8 cellular contexts compared by ENCODE assay signal in the genomic region with DNA sequence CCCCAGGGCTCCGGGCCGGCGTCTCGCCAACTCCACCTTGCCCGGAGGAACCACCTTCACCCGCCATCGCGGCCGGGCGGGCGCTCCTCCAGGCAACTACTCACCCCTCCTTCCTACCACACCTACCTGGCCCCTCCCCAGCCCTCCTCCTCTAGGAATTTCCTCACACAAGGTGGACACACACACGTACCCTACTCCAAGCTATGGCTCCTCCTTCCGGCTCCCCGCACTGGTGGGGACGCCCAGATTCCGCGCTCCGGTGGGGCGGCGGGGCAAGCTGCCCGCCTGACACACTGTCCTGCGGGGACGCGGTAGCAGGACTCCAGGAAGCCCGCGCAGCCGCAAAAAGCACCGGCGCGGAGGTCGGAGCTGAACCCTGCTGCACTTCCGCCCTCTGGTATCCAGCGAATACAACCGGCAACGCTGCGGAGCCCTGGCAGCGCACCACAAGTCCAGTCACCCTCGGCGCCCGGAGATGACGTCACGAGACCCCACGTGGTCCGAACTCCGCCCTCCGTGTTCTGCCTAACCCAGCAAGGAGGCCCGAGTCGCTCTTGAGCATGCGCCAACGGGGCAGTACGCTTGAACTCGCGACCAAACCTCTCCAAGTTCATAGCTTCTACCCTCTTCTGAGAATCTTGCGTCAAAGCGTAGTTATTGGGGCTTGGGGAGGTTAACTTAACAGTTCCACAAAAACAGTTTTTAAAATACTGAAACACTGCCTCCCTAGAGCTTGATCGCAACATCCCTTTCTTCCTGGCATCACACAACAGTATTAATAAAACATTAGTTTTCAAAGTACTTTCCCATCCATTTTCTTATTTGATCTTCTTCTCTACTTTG. TPM values are rescaled to one million over a fixed set of nuclear protein-coding genes. Genes with fewer than 3 reads are reported as not detected.
DNase-seq lines count a peak whose midpoint lies in the region; ATAC-seq and TF ChIP-seq lines count a peak whose summit lies in the region.

Gene ATG5, minus strand, starts transcription at position 425 of the 843 bp plus-strand sequence. CDS start 9,552 bp downstream, outside the sequence.

- POLR2A ChIA-PET in CD8-positive, alpha-beta memory T cell (lab: Charles Lee): interaction anchor here (0.6 to 1.0 kb wide), 9 partner anchors 10 to 788 kb away, joined by 3 to 6 read pairs (median 3); no protein-coding TSS in a partner anchor

- H3K27me3 Mint-ChIP-seq in CD8-positive, alpha-beta memory T cell: peaks cover 10 to 11% of the 10 kb centered on the region in 2 donors

- H3K9me3 ChIP-seq in CD8-positive, alpha-beta memory T cell (ENCODE audit: low read length): no peaks in the 10 kb centered on the region
- H3K9me3 ChIP-seq in lower lobe of right lung: no peaks in the 10 kb centered on the region

- peak within 1 kb of the TSS; percentile 97 for H3K4me3 ChIP-seq in CD8-positive, alpha-beta memory T cell (ENCODE audit: low read length)
- peak within 1 kb of the TSS; percentile 86 for H3K4me3 ChIP-seq in lower lobe of right lung

- H3K4me3 Mint-ChIP-seq in CD8-positive, alpha-beta memory T cell: peak within 1 kb of the TSS; percentile 97 to 100 (median 99)

- no peaks in the 10 kb centered on the region for H3K27me3 ChIP-seq in CD8-positive, alpha-beta memory T cell (ENCODE audit: insufficient read depth, low read length, poor library complexity, severe bottlenecking)
- H3K27me3 ChIP-seq in lower lobe of right lung (ENCODE audit: low read depth): no peaks in the 10 kb centered on the region

- ATAC-seq in GM19468 (IDR thresholded peaks at IDR 0.05; ENCODE audit: extremely low read depth, unreplicated experiment) (peak; percentile 84), lower lobe of right lung (peak; percentile 97 to 98)

- TF ChIP-seq CTCF in lower lobe of right lung (IDR thresholded peaks at IDR 0.05): no peak

- H3K36me3 Mint-ChIP-seq in CD8-positive, alpha-beta memory T cell: peaks cover 0 to 12% (median 2%) of the 10 kb centered on the region in 3 donors

- peaks cover 23% of the 10 kb centered on the region for H3K4me1 ChIP-seq in CD8-positive, alpha-beta memory T cell (ENCODE audit: insufficient read depth, low read length)
- peaks cover 23% of the 10 kb centered on the region for H3K4me1 ChIP-seq in lower lobe of right lung

- CTCF ChIA-PET in CD8-positive, alpha-beta memory T cell (lab: Charles Lee): interaction anchor here (0.9 to 3.9 kb wide), 4 partner anchors 9 to 789 kb away, joined by 3 to 19 read pairs (median 8); partner anchors contain the start of gene CRYBG1

- H3K4me1 Mint-ChIP-seq in CD8-positive, alpha-beta memory T cell: peaks cover 46 to 52% (median 48%) of the 10 kb centered on the region in 3 donors

- intact Hi-C loops in lower lobe of right lung (cut with DNase I): no loop called here

- peak within 1 kb of the TSS; percentile 95 to 99 (median 97) for H3K27ac Mint-ChIP-seq in CD8-positive, alpha-beta memory T cell

- H3K36me3 ChIP-seq in CD8-positive, alpha-beta memory T cell (ENCODE audit: insufficient read depth, low read length): no peaks in the 10 kb centered on the region
- no peaks in the 10 kb centered on the region for H3K36me3 ChIP-seq in lower lobe of right lung

- no peaks in the 10 kb centered on the region for H3K9me3 Mint-ChIP-seq in CD8-positive, alpha-beta memory T cell

- peak; percentile 98 to 100 (median 99) for DNase-seq in CD8-positive, alpha-beta memory T cell
- DNase-seq in HS-5 (ENCODE audit: low read depth): peak; percentile 92
- DNase-seq in NK-92 treated with Interleukin-12 subunit alpha and Interleukin-12 subunit beta, amount 100 ng/mL, for 24 hours (lab: John Stamatoyannopoulos, UW): peak; percentile 99
- peak; percentile 100 for DNase-seq in activated CD8-positive, alpha-beta memory T cell treated with anti-CD3 and anti-CD28 coated beads for 24 hours
- peak; percentile 100 for DNase-seq in effector CD4-positive, alpha-beta T cell
- peak; percentile 100 for DNase-seq in lower lobe of right lung
- DNase-seq in stimulated activated CD4-positive, alpha-beta T cell treated with anti-CD3 and anti-CD28 coated beads, TNF-alpha, amount 100 ng/mL, for 24 hours (ENCODE audit: low read depth in 3 of 3): peak; percentile 100

- H3K27ac ChIP-seq in CD8-positive, alpha-beta memory T cell (ENCODE audit: low read depth, low read length): peak within 1 kb of the TSS; percentile 94
- peak within 1 kb of the TSS; percentile 95 for H3K27ac ChIP-seq in lower lobe of right lung

RNA-seq across cellular contexts. Expression of gene ATG5, which starts in this region (rescaled TPM):
- 10 to 100 TPM; 44.5 to 45.0 TPM for total RNA-seq in CD8-positive, alpha-beta memory T cell
- polyA plus RNA-seq in CD8-positive, alpha-beta memory T cell: 39.0 TPM
- total RNA-seq in lower lobe of right lung: 33.6 TPM

Comparison
In these comparisons a context has a peak if more than half of its experiments do, and no peak if none do; other contexts are left out.
1. Peak in every context shown above with its lines: DNase-seq, ATAC-seq, H3K4me3 ChIP-seq and H3K27ac ChIP-seq.